1 cellular context compared by ENCODE assay signal in genomic region chr11:116800610-116801009, GRCh38.
TF ChIP-seq lines count a peak whose summit lies in the region.

No MANE protein-coding gene starts in this region.

TF ChIP-seq in HepG2, 621 proteins besides CTCF, POLR2A, EP300 and RAD21:
- no peak for TF ChIP-seq MAF1 (CRISPR knock-in tag; IDR thresholded peaks at IDR 0.05; ENCODE audit: borderline replicate concordance)
- peak; percentile 86 for TF ChIP-seq NFE2L2 (IDR thresholded peaks at IDR 0.05; ENCODE audit: low read length)
- TF ChIP-seq MAFK (conservative IDR thresholded peaks at IDR 0.05 in 1 of 2, IDR thresholded peaks at IDR 0.05 in 1 of 2; ENCODE audit: low read length in 2 of 2), result peak; percentile 45 to 58
- no peak for TF ChIP-seq ZNF567 (CRISPR knock-in tag; IDR thresholded peaks at IDR 0.05; ENCODE audit: borderline replicate concordance)
- no peak for TF ChIP-seq ETV5 (CRISPR knock-in tag; IDR thresholded peaks at IDR 0.05; ENCODE audit: borderline replicate concordance)
